13 cellular contexts compared by ENCODE assay signal in the genomic region with DNA sequence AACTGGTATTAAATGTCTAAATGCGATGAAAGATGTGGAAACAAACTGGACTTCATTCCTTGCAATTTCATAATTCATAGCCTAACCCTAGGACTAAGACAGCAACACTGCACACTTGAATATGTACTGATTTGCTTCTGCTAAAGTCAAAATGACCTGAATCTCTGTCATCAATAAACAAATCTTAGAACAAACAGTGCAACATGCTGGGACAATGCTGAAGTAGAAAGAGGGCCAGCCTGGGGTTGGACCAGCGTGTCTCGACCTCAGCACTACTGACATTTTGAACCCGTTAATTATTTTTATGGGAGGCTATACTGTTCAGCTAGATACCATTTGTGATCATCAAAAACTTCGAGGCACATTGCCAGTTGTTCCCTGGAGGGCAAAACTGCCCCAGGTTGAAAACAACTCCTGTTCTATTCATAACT. TPM values are rescaled to one million over a fixed set of nuclear protein-coding genes. Genes with fewer than 3 reads are reported as not detected.
DNase-seq lines count a peak whose midpoint lies in the region; ATAC-seq and TF ChIP-seq lines count a peak whose summit lies in the region.
"Had no signal": no experiment of that assay in that cellular context is flagged by ENCODE, and none has a peak within 500 bp of the region (broad histone marks: within the 10 kb centered on the region; RNA-seq: fewer than 3 reads in every experiment).

No MANE protein-coding gene starts in this region.

- H3K9me3 ChIP-seq in SK-N-SH (no peaks in the 10 kb centered on the region), neuronal stem cell (replicated peaks in 1 of 2; ENCODE audit: control insufficient read depth in 2 of 2, insufficient read depth in 1 of 2, low read depth in 1 of 2, low read length in 2 of 2) (no peaks in the 10 kb centered on the region)

- H2AFZ ChIP-seq in SK-N-SH (ENCODE audit: low read depth) (no peak overlapping the region), neuronal stem cell (ENCODE audit: low read length) (no peak overlapping the region)

- H3K4me2 ChIP-seq in SK-N-SH (no peak overlapping the region), neuronal stem cell (ENCODE audit: insufficient read depth, low read length, poor library complexity, severe bottlenecking) (no peak overlapping the region)

- H3K27ac Mint-ChIP-seq in neural crest cell (ENCODE audit: unreplicated experiment) = peak overlapping the region; percentile 4
- H3K27ac Mint-ChIP-seq: activated naive CD8-positive, alpha-beta T cell treated with anti-CD3 and anti-CD28 coated beads, Interleukin-2, amount 10 ng/mL, durations not matched to agents 7 days and 5 days; memory B cell; T-helper 17 cell had no signal

- WGBS in SK-N-SH (ENCODE audit: low lambda C conversion rate) = 85% methylated on average over 5 of the region's 5 CpGs
- 58% methylated on average over 5 of the region's 5 CpGs for WGBS in urinary bladder
- no CpG with 5 or more reads among the region's 5 CpGs for WGBS in neuronal stem cell (ENCODE audit: extremely low coverage in 2 of 2, insufficient read length in 2 of 2, insufficient replicate concordance in 1 of 2), 2 donors

- H3K9ac ChIP-seq in SK-N-SH (peak overlapping the region; percentile 94; the same call in 1 of the 2 replicates), neuronal stem cell (ENCODE audit: low read depth, low read length, poor library complexity) (no peak overlapping the region)

- H2BK15ac ChIP-seq in neuronal stem cell (ENCODE audit: low read length) = no peak overlapping the region

- no peak overlapping the region for H3K18ac ChIP-seq in neuronal stem cell (ENCODE audit: low read length)

- H3K4me3 ChIP-seq in SK-N-SH (ENCODE audit: low read depth in 2 of 2, low read length in 1 of 2) (no peak overlapping the region), urinary bladder (ENCODE audit: low read depth, low read length) (no peak overlapping the region), neuronal stem cell (ENCODE audit: low read length in 2 of 2) (no peak overlapping the region)

- H2BK12ac ChIP-seq in neuronal stem cell (ENCODE audit: low read length) = no peak overlapping the region

- no peak for TF ChIP-seq CTCF in SK-N-SH (IDR thresholded peaks at IDR 0.05)
- TF ChIP-seq CTCF in neural crest cell (conservative IDR thresholded peaks at IDR 0.05) = no peak

- no peak overlapping the region for H3K4me3 Mint-ChIP-seq in neural crest cell
- H3K4me3 Mint-ChIP-seq: activated naive CD8-positive, alpha-beta T cell treated with anti-CD3 and anti-CD28 coated beads, Interleukin-2, amount 10 ng/mL, durations not matched to agents 7 days and 5 days; memory B cell; T-helper 17 cell had no signal

- TF ChIP-seq RAD21 in SK-N-SH (IDR thresholded peaks at IDR 0.05; ENCODE audit: low read length) = no peak

- H3F3A ChIP-seq in SK-N-SH (replicated peaks; ENCODE audit: insufficient read depth) = peaks cover 42% of the 10 kb centered on the region

- H3K23ac ChIP-seq in neuronal stem cell (ENCODE audit: low read depth, low read length, poor library complexity) = no peak overlapping the region

- H3K79me1 ChIP-seq in neuronal stem cell (ENCODE audit: low read depth, low read length) = no peaks in the 10 kb centered on the region

- no peak overlapping the region for H3K4ac ChIP-seq in neuronal stem cell (ENCODE audit: low read length)

- H2BK120ac ChIP-seq in neuronal stem cell (ENCODE audit: low read depth, low read length) = no peak overlapping the region

- peaks cover 10 to 41% of the 10 kb centered on the region in 2 experiments for H3K4me1 ChIP-seq in SK-N-SH (ENCODE audit: control insufficient read depth in 1 of 2, insufficient read depth in 2 of 2, low read depth in 1 of 2, low read length in 1 of 2)
- peaks cover 2% of the 10 kb centered on the region for H3K4me1 ChIP-seq in urinary bladder (ENCODE audit: insufficient read depth)
- H3K4me1 ChIP-seq in neuronal stem cell (ENCODE audit: control insufficient read depth in 2 of 2, insufficient read depth in 1 of 2, low read depth in 1 of 2, low read length in 2 of 2) = peaks cover 25 to 40% of the 10 kb centered on the region in 2 donors

- H3K36me3 Mint-ChIP-seq in neural crest cell (ENCODE audit: low read depth) = no peaks in the 10 kb centered on the region
- H3K36me3 Mint-ChIP-seq: activated naive CD8-positive, alpha-beta T cell treated with anti-CD3 and anti-CD28 coated beads, Interleukin-2, amount 10 ng/mL, durations not matched to agents 7 days and 5 days; memory B cell had no signal

- POLR2A ChIA-PET in SK-N-SH (lab: Yijun Ruan, JAX) = no interaction called here

- no peak overlapping the region for H2BK5ac ChIP-seq in neuronal stem cell (ENCODE audit: low read length)

- H3K36me3 ChIP-seq in SK-N-SH (replicated peaks in 1 of 2; ENCODE audit: control insufficient read depth in 1 of 2, insufficient read depth in 2 of 2, low read length in 1 of 2) (peaks cover 0 to 25% of the 10 kb centered on the region in 2 experiments), urinary bladder (ENCODE audit: insufficient read depth) (no peaks in the 10 kb centered on the region), neuronal stem cell (replicated peaks in 1 of 2; ENCODE audit: control insufficient read depth in 2 of 2, insufficient read depth in 2 of 2, low read length in 2 of 2) (no peaks in the 10 kb centered on the region)

- no peak overlapping the region for H3K14ac ChIP-seq in neuronal stem cell (ENCODE audit: low read length)

- no peak for TF ChIP-seq EP300 in SK-N-SH (IDR thresholded peaks at IDR 0.05; ENCODE audit: borderline replicate concordance in 1 of 2, low read depth in 1 of 2, low read length in 1 of 2)

- ATAC-seq in SK-N-SH treated with all-trans-retinoic acid at 6 μM for 48 hours = no peak
- ATAC-seq in esophagus mucosa = peak; percentile 25
- ATAC-seq in GM21786 (IDR thresholded peaks at IDR 0.05; ENCODE audit: unreplicated experiment) = no peak
- ATAC-seq: T-helper 17 cell had no signal

- no peaks in the 10 kb centered on the region for H3K9me2 ChIP-seq in SK-N-SH

- H4K91ac ChIP-seq in neuronal stem cell (ENCODE audit: low read depth, low read length, poor library complexity) = no peak overlapping the region

- no peak for DNase-seq in SK-N-SH
- DNase-seq in neural crest cell (ENCODE audit: low read depth, low spot score) = no peak
- DNase-seq in neuronal stem cell (ENCODE audit: low spot score) = no peak
- no peak for DNase-seq in NCI-H2227 treated with DMSO at 0.1 percent for 48 hours (lab: John Stamatoyannopoulos, UW)
- DNase-seq: activated naive CD8-positive, alpha-beta T cell treated with anti-CD3 and anti-CD28 coated beads, Interleukin-2, amount 10 ng/mL, durations not matched to agents 7 days and 5 days; stimulated activated CD4-positive, alpha-beta T cell treated with anti-CD3 and anti-CD28 coated beads, Interleukin-15, amount 100 ng/mL, for 24 hours; T-helper 17 cell had no signal

- CTCF ChIA-PET in SK-N-SH (lab: Yijun Ruan, JAX) = interaction anchor here (1.0 kb wide), 1 partner anchor 18 kb away, joined by 3 read pairs; no protein-coding TSS in a partner anchor

- H3K79me2 ChIP-seq in SK-N-SH (ENCODE audit: insufficient read depth) = peaks cover 73% of the 10 kb centered on the region

- peaks cover 64% of the 10 kb centered on the region for H3K4me1 Mint-ChIP-seq in neural crest cell
- H3K4me1 Mint-ChIP-seq: activated naive CD8-positive, alpha-beta T cell treated with anti-CD3 and anti-CD28 coated beads, Interleukin-2, amount 10 ng/mL, durations not matched to agents 7 days and 5 days; memory B cell; T-helper 17 cell had no signal

- H3K27ac ChIP-seq in SK-N-SH (ENCODE audit: low read depth in 2 of 2, low read length in 1 of 2) (peak overlapping the region in 1 of 2 experiments; percentile 100; a peak in 3 of 4 replicates), urinary bladder (ENCODE audit: low read depth) (peak overlapping the region; percentile 83), neuronal stem cell (replicated peaks; ENCODE audit: low read length) (no peak overlapping the region)
- H3K27ac ChIP-seq: 22Rv1 had no signal

- no peaks in the 10 kb centered on the region for H3K27me3 Mint-ChIP-seq in neural crest cell (ENCODE audit: low read depth)
- H3K27me3 Mint-ChIP-seq: activated naive CD8-positive, alpha-beta T cell treated with anti-CD3 and anti-CD28 coated beads, Interleukin-2, amount 10 ng/mL, durations not matched to agents 7 days and 5 days; T-helper 17 cell had no signal

- no peaks in the 10 kb centered on the region for H3K9me3 Mint-ChIP-seq in neural crest cell
- H3K9me3 Mint-ChIP-seq: activated naive CD8-positive, alpha-beta T cell treated with anti-CD3 and anti-CD28 coated beads, Interleukin-2, amount 10 ng/mL, durations not matched to agents 7 days and 5 days; memory B cell had no signal

- no peaks in the 10 kb centered on the region for H3K27me3 ChIP-seq in SK-N-SH (ENCODE audit: insufficient read depth)
- no peaks in the 10 kb centered on the region for H3K27me3 ChIP-seq in neuronal stem cell (ENCODE audit: control insufficient read depth in 3 of 3, insufficient read depth in 3 of 3, low read depth in 1 of 3, low read length in 3 of 3)

- H4K20me1 ChIP-seq in SK-N-SH (ENCODE audit: insufficient read depth) = no peaks in the 10 kb centered on the region

- H4K8ac ChIP-seq in neuronal stem cell (ENCODE audit: low read depth, low read length) = no peak overlapping the region

- no peak overlapping the region for H2AK5ac ChIP-seq in neuronal stem cell (ENCODE audit: low read depth, low read length)

TF ChIP-seq in SK-N-SH, 30 proteins besides CTCF, POLR2A, EP300 and RAD21 (continues in another document):
- TF ChIP-seq GABPA (IDR thresholded peaks at IDR 0.05; ENCODE audit: low read depth) (no peak), MXI1 (IDR thresholded peaks at IDR 0.05; ENCODE audit: low read depth, low read length) (no peak), RCOR1 (IDR thresholded peaks at IDR 0.05; ENCODE audit: low read length) (no peak), FOXM1 (IDR thresholded peaks at IDR 0.05; ENCODE audit: low read depth) (no peak)

RNA-seq across cellular contexts. Expression of a gene that starts 47.1 kb away (rescaled TPM):
- polyA plus RNA-seq in SK-N-SH (2012; rRNA removed) = 103 and 134 TPM in 2 replicates
- 116 and 117 TPM in 2 replicates for polyA plus RNA-seq in SK-N-SH (2012; cell fraction: cytosol; rRNA removed)
- polyA plus RNA-seq in SK-N-SH (2012; cell fraction: nucleus; rRNA removed) = 121 and 175 TPM in 2 replicates
- 134 TPM for total RNA-seq in esophagus mucosa
- total RNA-seq in neural crest cell = 3.9 and 4.0 TPM in 2 replicates
- 99.1 TPM for total RNA-seq in urinary bladder
- 61.3 TPM for polyA plus RNA-seq in urinary bladder
- polyA plus RNA-seq in neuronal stem cell (2013, experiment 1 of 2) = 2.9 TPM
- 2.8 TPM for polyA plus RNA-seq in neuronal stem cell (2013, experiment 2 of 2)

Comparison
In these comparisons a context has a peak if more than half of its experiments do, and no peak if none do; other contexts are left out.
1. RNA of a gene that starts 47.1 kb away (total RNA-seq): 134 TPM in esophagus mucosa (single experiment) and 99.1 TPM in urinary bladder (single experiment); 3.9 to 4.0 TPM in neural crest cell; every median in the first group is over 10 times any median in the second.